In genomic region chr17:60599220-60599619, GRCh38 we compare ENCODE assay signal across 9 cellular contexts. TPM values are rescaled to one million over a fixed set of nuclear protein-coding genes. Genes with fewer than 3 reads are reported as not detected.
A peak's percentile ranks its signal among the peaks of the same experiment; 100 is the strongest.
DNase-seq lines count a peak whose midpoint lies in the region; ATAC-seq, FAIRE-seq and TF ChIP-seq lines count a peak whose summit lies in the region.
"Had no signal": no experiment of that assay in that cellular context is flagged by ENCODE, and none has a peak within 500 bp of the region (broad histone marks: within the 10 kb centered on the region; RNA-seq: fewer than 3 reads in every experiment).

No MANE protein-coding gene starts in this region.

- ATAC-seq in heart right ventricle (no peak), Right ventricle myocardium inferior (no peak), T-cell (replicated peaks in 1 of 4) (peak; percentile 22 to 30 (median 26)), foreskin keratinocyte (no peak)

- no peaks in the 10 kb centered on the region for H3K9me3 ChIP-seq in heart right ventricle

- H3K4me1 Mint-ChIP-seq in T-cell = peaks cover 36 to 44% (median 42%) of the 10 kb centered on the region in 3 donors

- TF ChIP-seq CTCF in heart right ventricle (IDR thresholded peaks at IDR 0.05) (no peak), foreskin keratinocyte (conservative IDR thresholded peaks at IDR 0.05) (no peak), D721Med (IDR thresholded peaks at IDR 0.05; ENCODE audit: insufficient read depth, missing control alignments) (no peak)

- H3K36me3 Mint-ChIP-seq in T-cell = peaks cover 2% of the 10 kb centered on the region

- H3K4me3 ChIP-seq in heart right ventricle = peak overlapping the region; percentile 49 to 99 (median 94)
- peak overlapping the region; percentile 79 to 95 (median 86) for H3K4me3 ChIP-seq in skin epidermis

- 1% methylated on average over 17 of the region's 17 CpGs for WGBS in heart right ventricle, 2 donors

- no peak for FAIRE-seq in D721Med (lab: Jason Lieb, UNC)
- FAIRE-seq: frontal cortex had no signal

- H3K27ac ChIP-seq in heart right ventricle = peak overlapping the region; percentile 83 to 99 (median 97)
- H3K27ac ChIP-seq in foreskin keratinocyte = peak overlapping the region; percentile 80
- H3K27ac ChIP-seq in skin epidermis = peak overlapping the region; percentile 75 to 98 (median 94)

- no peaks in the 10 kb centered on the region for H3K27me3 ChIP-seq in heart right ventricle
- no peaks in the 10 kb centered on the region for H3K27me3 ChIP-seq in foreskin keratinocyte

- intact Hi-C loops in heart right ventricle (cut with DNase I) (loop anchor here in 4 of 10 donors (2.0 kb wide), 4 partner anchors 20 to 72 kb away; partner anchors contain the start of gene APPBP2 (in 1 of the 4)), Right ventricle myocardium inferior (cut with DNase I) (no loop called here)

- CTCF ChIA-PET in T-cell (lab: Charles Lee) = interaction anchor here (0.5 to 1.2 kb wide), 6 partner anchors 17 to 1280 kb away, joined by 3 to 4 read pairs (median 3); partner anchors contain the start of gene USP32 (in 1 of the 2)

- peak overlapping the region; percentile 94 to 98 (median 96) for H3K4me3 Mint-ChIP-seq in T-cell

- H3K27ac Mint-ChIP-seq in T-cell = peak overlapping the region; percentile 96 to 98

- POLR2A ChIA-PET in T-cell (lab: Charles Lee) = interaction anchor here (0.6 to 1.6 kb wide), 3 partner anchors 20 to 207 kb away, joined by 3 to 8 read pairs (median 3); partner anchors contain the start of gene USP32 (in 1 of the 2)

- no peaks in the 10 kb centered on the region for H3K9me3 Mint-ChIP-seq in T-cell

- peaks cover 0 to 51% (median 23%) of the 10 kb centered on the region in 9 donors for H3K4me1 ChIP-seq in heart right ventricle
- peaks cover 4% of the 10 kb centered on the region for H3K4me1 ChIP-seq in foreskin keratinocyte

- H3K27me3 Mint-ChIP-seq in T-cell = no peaks in the 10 kb centered on the region

- H3K36me3 ChIP-seq in heart right ventricle = no peaks in the 10 kb centered on the region

- DNase-seq in heart right ventricle = no peak
- no peak for DNase-seq in Right ventricle myocardium inferior (ENCODE audit: missing footprints)
- DNase-seq in T-cell = no peak
- no peak for DNase-seq in foreskin keratinocyte
- DNase-seq in mucosa of gallbladder (ENCODE audit: low spot score) = no peak
- DNase-seq in D721Med (ENCODE audit: insufficient read length, low spot score) = no peak
- no peak for DNase-seq in stimulated activated naive CD4-positive, alpha-beta T cell treated with Interleukin-2 at 50 U/mL for 16 hours (lab: John Stamatoyannopoulos, UW)

RNA-seq across cellular contexts. Expression of gene PPM1D, which starts 0.8 kb away (rescaled TPM):
- total RNA-seq in heart right ventricle (10 to 100 TPM in 2 of 10 donors, 1 to 10 TPM in 8; 4.5 to 10.6 (median 7.8) TPM), Right ventricle myocardium inferior (7.4 TPM), T-cell (10 to 100 TPM; 17.0 to 22.5 (median 19.6) TPM), foreskin keratinocyte (5.0 and 5.2 TPM in 2 replicates), mucosa of gallbladder (17.0 TPM)
- polyA plus RNA-seq in heart right ventricle (1 to 10 TPM; 3.1 to 4.0 TPM), foreskin keratinocyte (2.1 and 2.4 TPM in 2 replicates)

Comparison
In these comparisons a context has a peak if more than half of its experiments do, and no peak if none do; other contexts are left out.
1. ATAC-seq: peak in T-cell (4 of 4); none in heart right ventricle (0 of 8), Right ventricle myocardium inferior (single experiment) and foreskin keratinocyte (single experiment).
2. Peak in every context shown above with its lines, with median percentiles within 50 percentile points of each other: H3K27ac ChIP-seq.